In the genomic region with DNA sequence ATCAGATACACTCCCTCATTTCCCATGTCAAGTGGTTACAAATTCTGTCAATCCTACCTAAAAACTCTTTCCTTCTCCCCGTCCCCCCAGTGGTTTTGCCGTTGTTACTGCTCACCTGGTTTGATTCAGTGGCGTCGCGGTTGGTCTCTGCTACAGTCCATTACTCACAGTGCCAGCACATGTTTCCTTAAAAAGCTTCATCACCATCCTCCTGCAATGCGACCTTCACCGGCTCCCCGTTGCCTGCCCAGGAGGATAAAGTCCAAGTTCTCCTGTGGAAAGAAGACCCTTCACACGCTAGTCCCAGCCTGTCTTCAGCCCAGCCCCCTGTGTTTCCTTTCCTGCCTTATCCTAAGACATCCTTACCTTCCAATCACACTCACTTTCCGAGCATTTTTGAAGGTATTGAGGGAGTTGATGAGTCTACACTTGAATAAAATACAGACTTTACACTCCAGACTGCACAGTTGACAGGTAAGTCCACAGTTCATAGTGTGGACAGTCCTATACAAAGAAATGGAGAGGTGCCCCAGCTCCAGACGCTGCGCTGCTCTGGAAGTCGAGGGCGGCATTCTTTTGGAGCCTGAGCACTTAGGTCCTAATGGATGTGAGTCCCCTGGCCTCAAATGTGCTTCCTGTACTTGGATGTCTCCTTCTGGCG, we compare ENCODE assay signal across 1 cellular context.
TF ChIP-seq lines count a peak whose summit lies in the region.

No MANE protein-coding gene starts in this region.

TF ChIP-seq in H1, 55 proteins besides CTCF, POLR2A, EP300 and RAD21:
- TF ChIP-seq POU5F1 (IDR thresholded peaks at IDR 0.05; ENCODE audit: low read depth, low read length), result no peak
- no peak for TF ChIP-seq SRF (IDR thresholded peaks at IDR 0.05; ENCODE audit: low read depth, low read length)
- TF ChIP-seq BRCA1 (IDR thresholded peaks at IDR 0.05; ENCODE audit: low read depth, low read length), result no peak
- TF ChIP-seq TEAD4 (IDR thresholded peaks at IDR 0.05; ENCODE audit: low read depth, low read length), result no peak
- TF ChIP-seq, protein P1, sequence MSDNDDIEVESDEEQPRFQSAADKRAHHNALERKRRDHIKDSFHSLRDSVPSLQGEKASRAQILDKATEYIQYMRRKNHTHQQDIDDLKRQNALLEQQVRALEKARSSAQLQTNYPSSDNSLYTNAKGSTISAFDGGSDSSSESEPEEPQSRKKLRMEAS (IDR thresholded peaks at IDR 0.05), result no peak
TF ChIP-seq in H1: peak in this region for 0.
